ENCODE assay signal across 8 cellular contexts in genomic region chr5:72108200-72109050, GRCh38. TPM values are rescaled to one million over a fixed set of nuclear protein-coding genes. Genes with fewer than 3 reads are reported as not detected.
DNase-seq lines count a peak whose midpoint lies in the region; ATAC-seq and TF ChIP-seq lines count a peak whose summit lies in the region.

No MANE protein-coding gene starts in this region.

- no peaks in the 10 kb centered on the region for H3K27me3 ChIP-seq in OCI-LY3 (ENCODE audit: low read depth, low read length)

- peak overlapping the region; percentile 76 for H3K4me3 ChIP-seq in HEK293 (ENCODE audit: low read depth, low read length)
- H3K4me3 ChIP-seq in OCI-LY3 (ENCODE audit: low read length), result peak overlapping the region; percentile 92
- peak overlapping the region; percentile 29 to 75 (median 56) for H3K4me3 ChIP-seq in skin epidermis

- peak overlapping the region; percentile 92 for H2AFZ ChIP-seq in OCI-LY3 (ENCODE audit: low read depth, low read length)

- TF ChIP-seq CTCF in HEK293 (tag by site-specific recombination; IDR thresholded peaks at IDR 0.05) (no peak), OCI-LY3 (IDR thresholded peaks at IDR 0.05; ENCODE audit: low read depth, low read length) (no peak)

- no peaks in the 10 kb centered on the region for H4K20me1 ChIP-seq in OCI-LY3 (ENCODE audit: insufficient read depth, low read length)

- peak overlapping the region; percentile 73 for H3K9ac ChIP-seq in OCI-LY3 (ENCODE audit: low read length)

- POLR2A ChIA-PET in HEK293 (lab: Yijun Ruan, JAX), result interaction anchor here (0.6 to 0.7 kb wide), 3 partner anchors 32 to 212 kb away, joined by 3 to 4 read pairs (median 3); partner anchors contain the start of genes MRPS27 and PTCD2

- H3K4me1 ChIP-seq in HEK293 (ENCODE audit: control insufficient read depth, insufficient read depth, low read length) (no peaks in the 10 kb centered on the region; the same call in 1 of the 2 replicates), OCI-LY3 (ENCODE audit: low read length) (peaks cover 8% of the 10 kb centered on the region; the same call in 1 of the 2 replicates)

- H3K4me2 ChIP-seq in OCI-LY3 (ENCODE audit: low read length), result peak overlapping the region; percentile 63

- H3K27ac ChIP-seq in HEK293 (ENCODE audit: extremely low read depth, low read depth, low read length), result peak overlapping the region; percentile 84; the same call in 1 of the 2 replicates
- H3K27ac ChIP-seq in OCI-LY3 (ENCODE audit: low read length), result no peak overlapping the region
- peak overlapping the region in 18 of 21 experiments; percentile 15 to 81 (median 68) for H3K27ac ChIP-seq in skin epidermis

- ATAC-seq in HG02870 (IDR thresholded peaks at IDR 0.05; ENCODE audit: unreplicated experiment) (no peak), HG03565 (IDR thresholded peaks at IDR 0.05; ENCODE audit: unreplicated experiment) (no peak)

- peak; percentile 50 for DNase-seq in DMS53 treated with DMSO at 0.1 percent for 48 hours (lab: John Stamatoyannopoulos, UW; ENCODE audit: unreplicated experiment)
- DNase-seq in cerebellum (ENCODE audit: low spot score), result peak; percentile 71
- DNase-seq in iris pigment epithelial cell (ENCODE audit: low read depth), result peak; percentile 81

- H3K9me3 ChIP-seq in HEK293 (ENCODE audit: control insufficient read depth, insufficient read depth, low read depth, low read length) (no peaks in the 10 kb centered on the region), OCI-LY3 (ENCODE audit: insufficient read depth, low read length) (no peaks in the 10 kb centered on the region)

- H3K36me3 ChIP-seq in HEK293 (ENCODE audit: control insufficient read depth in 2 of 2, insufficient read depth in 1 of 2, low read length in 2 of 2), result no peaks in the 10 kb centered on the region
- H3K36me3 ChIP-seq in OCI-LY3 (replicated peaks; ENCODE audit: low read depth, low read length), result no peaks in the 10 kb centered on the region

- CTCF ChIA-PET in HEK293 (lab: Yijun Ruan, JAX), result interaction anchor here (0.7 to 0.9 kb wide), 3 partner anchors 16 to 325 kb away, joined by 3 to 4 read pairs (median 3); no protein-coding TSS in a partner anchor

- H3K79me2 ChIP-seq in OCI-LY3 (ENCODE audit: low read length), result no peaks in the 10 kb centered on the region

TF ChIP-seq in HEK293, 187 proteins besides CTCF, POLR2A, EP300 and RAD21 (continues in another document):
- TF ChIP-seq, protein P1, sequence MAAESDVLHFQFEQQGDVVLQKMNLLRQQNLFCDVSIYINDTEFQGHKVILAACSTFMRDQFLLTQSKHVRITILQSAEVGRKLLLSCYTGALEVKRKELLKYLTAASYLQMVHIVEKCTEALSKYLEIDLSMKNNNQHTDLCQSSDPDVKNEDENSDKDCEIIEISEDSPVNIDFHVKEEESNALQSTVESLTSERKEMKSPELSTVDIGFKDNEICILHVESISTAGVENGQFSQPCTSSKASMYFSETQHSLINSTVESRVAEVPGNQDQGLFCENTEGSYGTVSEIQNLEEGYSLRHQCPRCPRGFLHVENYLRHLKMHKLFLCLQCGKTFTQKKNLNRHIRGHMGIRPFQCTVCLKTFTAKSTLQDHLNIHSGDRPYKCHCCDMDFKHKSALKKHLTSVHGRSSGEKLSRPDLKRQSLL (tag by site-specific recombination; IDR thresholded peaks at IDR 0.05), result 0 out of 2 replicates have a peak, but pooled peaks have one; percentile 41
- no peak for TF ChIP-seq GLI2 (tag by site-specific recombination; IDR thresholded peaks at IDR 0.05; ENCODE audit: borderline replicate concordance, low read depth)
- TF ChIP-seq IKZF3 (tag by site-specific recombination; IDR thresholded peaks at IDR 0.05), result peak; percentile 51; the same call in 1 of the 2 replicates
- no peak for TF ChIP-seq ZNF843 (tag by site-specific recombination; IDR thresholded peaks at IDR 0.05)
- TF ChIP-seq ZNF654 (tag by site-specific recombination; IDR thresholded peaks at IDR 0.05; ENCODE audit: low read depth), result no peak
- TF ChIP-seq, protein P2, sequence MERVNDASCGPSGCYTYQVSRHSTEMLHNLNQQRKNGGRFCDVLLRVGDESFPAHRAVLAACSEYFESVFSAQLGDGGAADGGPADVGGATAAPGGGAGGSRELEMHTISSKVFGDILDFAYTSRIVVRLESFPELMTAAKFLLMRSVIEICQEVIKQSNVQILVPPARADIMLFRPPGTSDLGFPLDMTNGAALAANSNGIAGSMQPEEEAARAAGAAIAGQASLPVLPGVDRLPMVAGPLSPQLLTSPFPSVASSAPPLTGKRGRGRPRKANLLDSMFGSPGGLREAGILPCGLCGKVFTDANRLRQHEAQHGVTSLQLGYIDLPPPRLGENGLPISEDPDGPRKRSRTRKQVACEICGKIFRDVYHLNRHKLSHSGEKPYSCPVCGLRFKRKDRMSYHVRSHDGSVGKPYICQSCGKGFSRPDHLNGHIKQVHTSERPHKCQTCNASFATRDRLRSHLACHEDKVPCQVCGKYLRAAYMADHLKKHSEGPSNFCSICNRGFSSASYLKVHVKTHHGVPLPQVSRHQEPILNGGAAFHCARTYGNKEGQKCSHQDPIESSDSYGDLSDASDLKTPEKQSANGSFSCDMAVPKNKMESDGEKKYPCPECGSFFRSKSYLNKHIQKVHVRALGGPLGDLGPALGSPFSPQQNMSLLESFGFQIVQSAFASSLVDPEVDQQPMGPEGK (tag by site-specific recombination; IDR thresholded peaks at IDR 0.05), result peak; percentile 62
- no peak for TF ChIP-seq ZNF391 (tag by site-specific recombination; IDR thresholded peaks at IDR 0.05; ENCODE audit: borderline replicate concordance, low read depth)
- no peak for TF ChIP-seq BCL11A (tag by site-specific recombination; IDR thresholded peaks at IDR 0.05; ENCODE audit: low read depth)
- no peak for TF ChIP-seq ZNF138 (tag by site-specific recombination; IDR thresholded peaks at IDR 0.05; ENCODE audit: borderline replicate concordance)
- peak; percentile 77 for TF ChIP-seq GLIS2 (tag by site-specific recombination; IDR thresholded peaks at IDR 0.05)
- peak; percentile 46 for TF ChIP-seq ZNF596 (tag by site-specific recombination; IDR thresholded peaks at IDR 0.05)
- peak; percentile 6; the same call in 1 of the 2 replicates for TF ChIP-seq SP7 (tag by site-specific recombination; IDR thresholded peaks at IDR 0.05)
- TF ChIP-seq ZNF624 (tag by site-specific recombination; IDR thresholded peaks at IDR 0.05), result no peak
- TF ChIP-seq, protein P3, sequence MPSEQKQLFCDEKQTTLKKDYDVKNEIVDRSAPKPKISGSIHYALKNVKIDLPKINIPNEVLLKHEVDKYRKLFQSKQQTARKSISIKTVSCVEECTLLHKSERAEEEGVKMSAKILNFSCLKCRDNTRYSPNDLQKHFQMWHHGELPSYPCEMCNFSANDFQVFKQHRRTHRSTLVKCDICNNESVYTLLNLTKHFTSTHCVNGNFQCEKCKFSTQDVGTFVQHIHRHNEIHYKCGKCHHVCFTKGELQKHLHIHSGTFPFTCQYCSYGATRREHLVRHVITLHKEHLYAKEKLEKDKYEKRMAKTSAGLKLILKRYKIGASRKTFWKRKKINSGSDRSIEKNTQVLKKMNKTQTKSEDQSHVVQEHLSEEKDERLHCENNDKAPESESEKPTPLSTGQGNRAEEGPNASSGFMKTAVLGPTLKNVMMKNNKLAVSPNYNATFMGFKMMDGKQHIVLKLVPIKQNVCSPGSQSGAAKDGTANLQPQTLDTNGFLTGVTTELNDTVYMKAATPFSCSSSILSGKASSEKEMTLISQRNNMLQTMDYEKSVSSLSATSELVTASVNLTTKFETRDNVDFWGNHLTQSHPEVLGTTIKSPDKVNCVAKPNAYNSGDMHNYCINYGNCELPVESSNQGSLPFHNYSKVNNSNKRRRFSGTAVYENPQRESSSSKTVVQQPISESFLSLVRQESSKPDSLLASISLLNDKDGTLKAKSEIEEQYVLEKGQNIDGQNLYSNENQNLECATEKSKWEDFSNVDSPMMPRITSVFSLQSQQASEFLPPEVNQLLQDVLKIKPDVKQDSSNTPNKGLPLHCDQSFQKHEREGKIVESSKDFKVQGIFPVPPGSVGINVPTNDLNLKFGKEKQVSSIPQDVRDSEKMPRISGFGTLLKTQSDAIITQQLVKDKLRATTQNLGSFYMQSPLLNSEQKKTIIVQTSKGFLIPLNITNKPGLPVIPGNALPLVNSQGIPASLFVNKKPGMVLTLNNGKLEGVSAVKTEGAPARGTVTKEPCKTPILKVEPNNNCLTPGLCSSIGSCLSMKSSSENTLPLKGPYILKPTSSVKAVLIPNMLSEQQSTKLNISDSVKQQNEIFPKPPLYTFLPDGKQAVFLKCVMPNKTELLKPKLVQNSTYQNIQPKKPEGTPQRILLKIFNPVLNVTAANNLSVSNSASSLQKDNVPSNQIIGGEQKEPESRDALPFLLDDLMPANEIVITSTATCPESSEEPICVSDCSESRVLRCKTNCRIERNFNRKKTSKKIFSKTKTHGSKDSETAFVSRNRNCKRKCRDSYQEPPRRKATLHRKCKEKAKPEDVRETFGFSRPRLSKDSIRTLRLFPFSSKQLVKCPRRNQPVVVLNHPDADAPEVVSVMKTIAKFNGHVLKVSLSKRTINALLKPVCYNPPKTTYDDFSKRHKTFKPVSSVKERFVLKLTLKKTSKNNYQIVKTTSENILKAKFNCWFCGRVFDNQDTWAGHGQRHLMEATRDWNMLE (tag by site-specific recombination; conservative IDR thresholded peaks at IDR 0.05; ENCODE audit: low read depth), result no peak
- no peak for TF ChIP-seq ZNF670 (tag by site-specific recombination; IDR thresholded peaks at IDR 0.05; ENCODE audit: low read depth)
- TF ChIP-seq GLIS1 (tag by site-specific recombination; IDR thresholded peaks at IDR 0.05), result peak; percentile 16; the same call in 1 of the 2 replicates
- TF ChIP-seq ZNF169 (tag by site-specific recombination; IDR thresholded peaks at IDR 0.05), result no peak
- TF ChIP-seq TCF7L2 (IDR thresholded peaks at IDR 0.05; ENCODE audit: borderline replicate concordance, low read depth, low read length), result no peak
- no peak for TF ChIP-seq ZFP37 (tag by site-specific recombination; IDR thresholded peaks at IDR 0.05)
- peak; percentile 35 for TF ChIP-seq ZFHX2 (tag by site-specific recombination; conservative IDR thresholded peaks at IDR 0.05)
- no peak for TF ChIP-seq ZNF37A (tag by site-specific recombination; IDR thresholded peaks at IDR 0.05)

RNA-seq across cellular contexts. Expression of gene MAP1B, which starts 1.1 kb away (rescaled TPM):
- total RNA-seq in cerebellum, result 564 TPM
